29 cellular contexts compared by ENCODE assay signal in genomic region chr18:55064073-55064472, GRCh38.
"Had no signal": no experiment of that assay in that cellular context is flagged by ENCODE, and none has a peak within 500 bp of the region (broad histone marks: within the 10 kb centered on the region; RNA-seq: fewer than 3 reads in every experiment).

No MANE protein-coding gene starts in this region.

- H3K4me2 ChIP-seq: PC-9 had no signal

- H3K4me3 Mint-ChIP-seq: activated CD4-positive, alpha-beta T cell treated with anti-CD3 and anti-CD28 coated beads, Interleukin-2, amount 10 ng/mL, durations not matched to agents 24 days and 14 days; activated CD8-positive, alpha-beta T cell treated with anti-CD3 and anti-CD28 coated beads for 36 hours; activated naive CD8-positive, alpha-beta T cell treated with anti-CD3 and anti-CD28 coated beads for 36 hours; activated T-cell treated with anti-CD3 and anti-CD28 coated beads, Interleukin-2, amount 50 U/mL, for 72 hours; activated T-helper 17 cell treated with anti-CD3 and anti-CD28 coated beads, Interleukin-2, amount 50 U/mL, for 72 hours; central memory CD8-positive, alpha-beta T cell had no signal

- H3K27me3 Mint-ChIP-seq: activated CD4-positive, alpha-beta T cell treated with anti-CD3 and anti-CD28 coated beads, Interleukin-2, amount 10 ng/mL, durations not matched to agents 24 days and 14 days had no signal

- FAIRE-seq: RCC 7860 had no signal

- H3K4me3 ChIP-seq: PC-9 had no signal

- H3K27me3 ChIP-seq: brain microvascular endothelial cell had no signal

- H3K9me3 Mint-ChIP-seq: activated CD4-positive, alpha-beta T cell treated with anti-CD3 and anti-CD28 coated beads, Interleukin-2, amount 10 ng/mL, durations not matched to agents 24 days and 14 days; activated CD8-positive, alpha-beta T cell treated with anti-CD3 and anti-CD28 coated beads for 36 hours; activated T-cell treated with anti-CD3 and anti-CD28 coated beads, Interleukin-2, amount 50 U/mL, for 72 hours; activated T-helper 17 cell treated with anti-CD3 and anti-CD28 coated beads, Interleukin-2, amount 50 U/mL, for 72 hours; central memory CD8-positive, alpha-beta T cell had no signal

- ATAC-seq: activated CD8-positive, alpha-beta T cell treated with anti-CD3 and anti-CD28 coated beads for 36 hours; activated T-cell treated with anti-CD3 and anti-CD28 coated beads, Interleukin-2, amount 50 U/mL, for 72 hours; activated T-helper 17 cell treated with anti-CD3 and anti-CD28 coated beads, Interleukin-2, amount 50 U/mL, for 72 hours; Right ventricle myocardium inferior had no signal

- H3K4me1 Mint-ChIP-seq: activated CD4-positive, alpha-beta T cell treated with anti-CD3 and anti-CD28 coated beads, Interleukin-2, amount 10 ng/mL, durations not matched to agents 24 days and 14 days; activated naive CD8-positive, alpha-beta T cell treated with anti-CD3 and anti-CD28 coated beads for 36 hours; activated T-helper 17 cell treated with anti-CD3 and anti-CD28 coated beads, Interleukin-2, amount 50 U/mL, for 72 hours; central memory CD8-positive, alpha-beta T cell had no signal

- H3K36me3 ChIP-seq: brain microvascular endothelial cell, WERI-Rb-1 had no signal

- H3K36me3 Mint-ChIP-seq: activated naive CD8-positive, alpha-beta T cell treated with anti-CD3 and anti-CD28 coated beads for 36 hours had no signal

- DNase-seq: activated CD4-positive, alpha-beta T cell treated with anti-CD3 and anti-CD28 coated beads, Interleukin-2, amount 10 ng/mL, durations not matched to agents 24 days and 14 days; activated CD4-positive, alpha-beta T cell treated with anti-CD3 and anti-CD28 coated beads, Interleukin-2, amount 50 U/mL, for 4 hours; activated CD8-positive, alpha-beta T cell treated with anti-CD3 and anti-CD28 coated beads for 36 hours; activated effector memory CD4-positive, alpha-beta T cell treated with anti-CD3 and anti-CD28 coated beads, Interleukin-2, amount 50 U/mL, for 16 hours; activated naive CD4-positive, alpha-beta T cell; activated naive CD4-positive, alpha-beta T cell treated with anti-CD3 and anti-CD28 coated beads, Interleukin-2, amount 50 U/mL, for 16 hours; activated naive CD8-positive, alpha-beta T cell treated with anti-CD3 and anti-CD28 coated beads for 36 hours; activated T-cell treated with anti-CD3 and anti-CD28 coated beads, Interleukin-2, amount 50 U/mL, for 1 hour; activated T-cell treated with anti-CD3 and anti-CD28 coated beads, Interleukin-2, amount 50 U/mL, for 72 hours; amniotic stem cell; aorta; brain microvascular endothelial cell; NCI-H1048; NCI-H1105 treated with DMSO at 0.1 percent for 48 hours; NCI-H1436; NCI-H1694; NCI-H1930; NCI-H2081 treated with DMSO at 0.1 percent for 48 hours; NCI-H226; NCI-H524 treated with DMSO at 0.1 percent for 48 hours; NK-92 treated with Interleukin-12 subunit alpha and Interleukin-12 subunit beta, amount 100 ng/mL, for 24 hours; PC-9; T1000; WERI-Rb-1 had no signal

- H3K27ac Mint-ChIP-seq: activated CD4-positive, alpha-beta T cell treated with anti-CD3 and anti-CD28 coated beads, Interleukin-2, amount 10 ng/mL, durations not matched to agents 24 days and 14 days; activated CD8-positive, alpha-beta T cell treated with anti-CD3 and anti-CD28 coated beads for 36 hours; activated naive CD8-positive, alpha-beta T cell treated with anti-CD3 and anti-CD28 coated beads for 36 hours; activated T-cell treated with anti-CD3 and anti-CD28 coated beads, Interleukin-2, amount 50 U/mL, for 72 hours; activated T-helper 17 cell treated with anti-CD3 and anti-CD28 coated beads, Interleukin-2, amount 50 U/mL, for 72 hours had no signal

- H2AFZ ChIP-seq: PC-9 had no signal

- H3K27ac ChIP-seq: brain microvascular endothelial cell, PC-9, RWPE1, WERI-Rb-1 had no signal
